In genomic region chr1:95230256-95230655, GRCh38 we compare ENCODE assay signal across 17 cellular contexts. TPM values are rescaled to one million over a fixed set of nuclear protein-coding genes. Genes with fewer than 3 reads are reported as not detected.
DNase-seq lines count a peak whose midpoint lies in the region; TF ChIP-seq lines count a peak whose summit lies in the region.
"Had no signal": no experiment of that assay in that cellular context is flagged by ENCODE, and none has a peak within 500 bp of the region (broad histone marks: within the 10 kb centered on the region; RNA-seq: fewer than 3 reads in every experiment).

No MANE protein-coding gene starts in this region.

- H3K27ac ChIP-seq in dorsolateral prefrontal cortex (peak overlapping the region in 37 of 59 donors; percentile 7 to 95 (median 59)), substantia nigra (ENCODE audit: low read depth, low read length, poor library complexity, severe bottlenecking) (peak overlapping the region; percentile 5)
- H3K27ac ChIP-seq: 22Rv1; BLaER1 treated with 17β-estradiol and CSF1 and Interleukin-3, amounts not matched to agents 10 nM and 100 nM; SJSA1 had no signal

- intact Hi-C loops in dorsolateral prefrontal cortex (cut with DNase I): loop anchor here in 1 of 2 donors (5.0 kb wide), 2 partner anchors 303 to 368 kb away; partner anchors contain the start of gene CNN3

- no peak for TF ChIP-seq CTCF in dorsolateral prefrontal cortex (IDR thresholded peaks at IDR 0.05 in 54 of 56, conservative IDR thresholded peaks at IDR 0.05 in 2 of 56; ENCODE audit: low read depth in 1 of 56, partially characterized antibody in 56 of 56)

- DNase-seq in DMS 273 (lab: John Stamatoyannopoulos, UW; ENCODE audit: unreplicated experiment) (peak; percentile 32), DMS 273 treated with DMSO at 0.1 percent for 48 hours (lab: John Stamatoyannopoulos, UW) (no peak), NCI-H1694 treated with DMSO at 0.1 percent for 48 hours (lab: John Stamatoyannopoulos, UW) (peak; percentile 5), dorsolateral prefrontal cortex (no peak), substantia nigra (lab: John Stamatoyannopoulos, UW) (peak in 2 of 49 donors; percentile 5 to 23), NCI-H524 treated with DMSO at 0.1 percent for 48 hours (lab: John Stamatoyannopoulos, UW) (no peak), cortex of kidney (lab: John Stamatoyannopoulos, UW) (no peak), kidney tubule cell (ENCODE audit: low spot score) (no peak)
- DNase-seq: ACHN; CD8-positive, alpha-beta T cell; EL; NCI-H1105; NCI-H748 treated with DMSO at 0.1 percent for 48 hours; NK-92 treated with Interleukin-12 subunit alpha and Interleukin-12 subunit beta, amount 100 ng/mL, for 24 hours had no signal

- no peak overlapping the region for H3K4me3 ChIP-seq in dorsolateral prefrontal cortex
- H3K4me3 ChIP-seq: BLaER1 treated with 17β-estradiol and CSF1 and Interleukin-3, amounts not matched to agents 10 nM and 100 nM; SJSA1 had no signal

- no peaks in the 10 kb centered on the region for H3K27me3 ChIP-seq in dorsolateral prefrontal cortex
- H3K27me3 ChIP-seq: BLaER1 treated with 17β-estradiol and CSF1 and Interleukin-3, amounts not matched to agents 10 nM and 100 nM; SJSA1 had no signal

RNA-seq across cellular contexts. Expression of gene RWDD3, which starts 3.8 kb away (rescaled TPM):
- 10 to 100 TPM in 118 of 120 experiments, 1 to 10 TPM in 2; 8.8 to 33.0 (median 17.9) TPM for total RNA-seq in dorsolateral prefrontal cortex

Comparison
In these comparisons a context has a peak if more than half of its experiments do, and no peak if none do; other contexts are left out.
1. DNase-seq: peak in DMS 273 (single experiment) and NCI-H1694 treated with DMSO at 0.1 percent for 48 hours (single experiment); none in DMS 273 treated with DMSO at 0.1 percent for 48 hours (single experiment), dorsolateral prefrontal cortex (0 of 10), NCI-H524 treated with DMSO at 0.1 percent for 48 hours (single experiment), cortex of kidney (single experiment) and kidney tubule cell (single experiment).